1 cellular context compared by ENCODE assay signal in the genomic region with DNA sequence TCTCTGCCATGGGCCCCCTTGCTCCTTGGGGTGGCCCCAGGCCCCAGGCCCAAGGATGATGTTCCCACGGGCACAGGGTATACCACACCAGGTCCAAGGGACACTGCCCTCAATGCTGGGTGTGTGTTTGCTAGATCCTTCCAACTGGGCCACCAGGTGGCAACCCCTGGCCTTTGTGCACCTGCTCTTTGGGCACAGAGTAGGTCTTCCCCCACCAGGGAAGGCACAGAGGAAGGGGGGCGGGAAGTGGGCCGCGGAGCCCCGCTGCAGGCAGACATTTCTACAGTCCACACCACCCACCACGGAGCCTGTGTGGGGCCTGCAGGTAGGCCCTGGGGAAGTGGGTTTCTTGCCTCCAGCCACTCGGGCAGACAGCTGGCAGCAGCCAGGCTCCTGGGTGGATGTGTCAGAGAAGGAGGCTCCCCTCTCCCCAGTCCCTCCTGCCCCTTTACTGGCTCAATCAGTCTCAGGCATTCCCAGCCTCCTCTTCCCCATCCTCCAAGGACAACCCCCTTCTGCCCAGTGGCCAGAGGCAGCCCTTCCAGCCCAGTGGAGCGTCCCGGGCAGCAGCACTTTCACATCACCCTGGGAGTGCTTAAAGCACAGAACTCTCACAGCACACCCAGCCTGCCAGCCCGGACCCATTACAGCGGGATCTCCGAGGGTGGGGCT.
TF ChIP-seq lines count a peak whose summit lies in the region.

No MANE protein-coding gene starts in this region.

TF ChIP-seq in K562, 482 proteins besides CTCF, POLR2A, EP300 and RAD21:
- TF ChIP-seq ZKSCAN1 (IDR thresholded peaks at IDR 0.05; ENCODE audit: low read depth, low read length) = peak; percentile 37; the same call in 1 of the 2 replicates
- TF ChIP-seq HNRNPL (IDR thresholded peaks at IDR 0.05; ENCODE audit: low read depth, low read length) = no peak
- TF ChIP-seq JUNB (CRISPR knock-in tag; conservative IDR thresholded peaks at IDR 0.05) = no peak
- TF ChIP-seq, protein P1, sequence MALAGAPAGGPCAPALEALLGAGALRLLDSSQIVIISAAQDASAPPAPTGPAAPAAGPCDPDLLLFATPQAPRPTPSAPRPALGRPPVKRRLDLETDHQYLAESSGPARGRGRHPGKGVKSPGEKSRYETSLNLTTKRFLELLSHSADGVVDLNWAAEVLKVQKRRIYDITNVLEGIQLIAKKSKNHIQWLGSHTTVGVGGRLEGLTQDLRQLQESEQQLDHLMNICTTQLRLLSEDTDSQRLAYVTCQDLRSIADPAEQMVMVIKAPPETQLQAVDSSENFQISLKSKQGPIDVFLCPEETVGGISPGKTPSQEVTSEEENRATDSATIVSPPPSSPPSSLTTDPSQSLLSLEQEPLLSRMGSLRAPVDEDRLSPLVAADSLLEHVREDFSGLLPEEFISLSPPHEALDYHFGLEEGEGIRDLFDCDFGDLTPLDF (CRISPR knock-in tag; IDR thresholded peaks at IDR 0.05) = no peak
- TF ChIP-seq ZNF212 (CRISPR knock-in tag; IDR thresholded peaks at IDR 0.05) = no peak
- TF ChIP-seq, protein P2, sequence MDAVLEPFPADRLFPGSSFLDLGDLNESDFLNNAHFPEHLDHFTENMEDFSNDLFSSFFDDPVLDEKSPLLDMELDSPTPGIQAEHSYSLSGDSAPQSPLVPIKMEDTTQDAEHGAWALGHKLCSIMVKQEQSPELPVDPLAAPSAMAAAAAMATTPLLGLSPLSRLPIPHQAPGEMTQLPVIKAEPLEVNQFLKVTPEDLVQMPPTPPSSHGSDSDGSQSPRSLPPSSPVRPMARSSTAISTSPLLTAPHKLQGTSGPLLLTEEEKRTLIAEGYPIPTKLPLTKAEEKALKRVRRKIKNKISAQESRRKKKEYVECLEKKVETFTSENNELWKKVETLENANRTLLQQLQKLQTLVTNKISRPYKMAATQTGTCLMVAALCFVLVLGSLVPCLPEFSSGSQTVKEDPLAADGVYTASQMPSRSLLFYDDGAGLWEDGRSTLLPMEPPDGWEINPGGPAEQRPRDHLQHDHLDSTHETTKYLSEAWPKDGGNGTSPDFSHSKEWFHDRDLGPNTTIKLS (IDR thresholded peaks at IDR 0.05; ENCODE audit: borderline replicate concordance, low read depth) = no peak
